ENCODE assay signal across 23 cellular contexts in genomic region chr2:28979576-28980366, GRCh38. TPM values are rescaled to one million over a fixed set of nuclear protein-coding genes. Genes with fewer than 3 reads are reported as not detected.
DNase-seq lines count a peak whose midpoint lies in the region; ATAC-seq, FAIRE-seq and TF ChIP-seq lines count a peak whose summit lies in the region.
"Had no signal": no experiment of that assay in that cellular context is flagged by ENCODE, and none has a peak within 500 bp of the region (broad histone marks: within the 10 kb centered on the region; RNA-seq: fewer than 3 reads in every experiment).

No MANE protein-coding gene starts in this region.

- no peak for TF ChIP-seq EP300 in esophagus muscularis mucosa (IDR thresholded peaks at IDR 0.05)

- no peak overlapping the region for H3K4me3 ChIP-seq in left ventricle myocardium inferior
- H3K4me3 ChIP-seq in esophagus muscularis mucosa = no peak overlapping the region
- no peak overlapping the region for H3K4me3 ChIP-seq in small intestine (ENCODE audit: low read depth in 1 of 2, low read length in 2 of 2)
- H3K4me3 ChIP-seq in CD8-positive, alpha-beta T cell (ENCODE audit: low read depth, low read length) = no peak overlapping the region
- H3K4me3 ChIP-seq: cardiac muscle cell, GM23338, ovary, transverse colon had no signal

- H3K27ac ChIP-seq in left ventricle myocardium inferior (replicated peaks) = peak overlapping the region; percentile 85
- peak overlapping the region; percentile 66 to 89 (median 86) for H3K27ac ChIP-seq in esophagus muscularis mucosa (replicated peaks in 1 of 4)
- no peak overlapping the region for H3K27ac ChIP-seq in small intestine (ENCODE audit: low read depth in 1 of 2, low read length in 1 of 2)
- no peak overlapping the region for H3K27ac ChIP-seq in CD8-positive, alpha-beta T cell (ENCODE audit: low read depth, low read length)
- H3K27ac ChIP-seq: cardiac muscle cell, foreskin keratinocyte, ovary had no signal

- no peaks in the 10 kb centered on the region for H3K27me3 Mint-ChIP-seq in CD8-positive, alpha-beta T cell (ENCODE audit: low read depth)

- H3K36me3 Mint-ChIP-seq in CD8-positive, alpha-beta T cell = no peaks in the 10 kb centered on the region

- H3K4me1 ChIP-seq in left ventricle myocardium inferior (peaks cover 40% of the 10 kb centered on the region), esophagus muscularis mucosa (peaks cover 24 to 58% (median 47%) of the 10 kb centered on the region in 4 donors), small intestine (ENCODE audit: control insufficient read depth in 2 of 2, insufficient read depth in 1 of 2, low read depth in 1 of 2, low read length in 1 of 2) (no peaks in the 10 kb centered on the region)
- no peaks in the 10 kb centered on the region for H3K4me1 ChIP-seq in CD8-positive, alpha-beta T cell (ENCODE audit: insufficient read depth, low read length)
- H3K4me1 ChIP-seq: foreskin keratinocyte had no signal

- H3K9me3 Mint-ChIP-seq in CD8-positive, alpha-beta T cell = no peaks in the 10 kb centered on the region
- H3K9me3 Mint-ChIP-seq: GM23338 had no signal

- no peak for ATAC-seq in CD8-positive, alpha-beta T cell
- ATAC-seq: foreskin keratinocyte had no signal

- DNase-seq in left ventricle myocardium inferior (peak; percentile 45), cardiac septum (ENCODE audit: low spot score) (no peak), NCI-H69 (lab: John Stamatoyannopoulos, UW) (peak; percentile 43), esophagus muscularis mucosa (ENCODE audit: extremely low spot score) (no peak), small intestine (peak; percentile 20), NCI-H2081 (lab: John Stamatoyannopoulos, UW) (no peak), T-helper 1 cell (no peak)
- DNase-seq in CD8-positive, alpha-beta T cell = no peak
- DNase-seq: activated CD4-positive, alpha-beta T cell treated with anti-CD3 and anti-CD28 coated beads, Interleukin-2, amount 50 U/mL, for 4 hours; activated naive CD4-positive, alpha-beta T cell; activated T-cell treated with anti-CD3 and anti-CD28 coated beads for 4 hours; amniotic stem cell; DND-41; foreskin keratinocyte; hippocampal formation; NCI-H187; stimulated activated naive CD4-positive, alpha-beta T cell treated with Interleukin-2 at 50 U/mL for 16 hours; transverse colon had no signal

- no peak overlapping the region for H3K4me3 Mint-ChIP-seq in CD8-positive, alpha-beta T cell
- H3K4me3 Mint-ChIP-seq: GM23338 had no signal

- FAIRE-seq in small intestine (lab: Jason Lieb, UNC) = no peak

- POLR2A ChIA-PET in CD8-positive, alpha-beta T cell (lab: Charles Lee) = no interaction called here

- H3K9me3 ChIP-seq in left ventricle myocardium inferior (replicated peaks) (no peaks in the 10 kb centered on the region), esophagus muscularis mucosa (no peaks in the 10 kb centered on the region), small intestine (ENCODE audit: control insufficient read depth, low read depth) (no peaks in the 10 kb centered on the region)
- no peaks in the 10 kb centered on the region for H3K9me3 ChIP-seq in CD8-positive, alpha-beta T cell (ENCODE audit: low read length)
- H3K9me3 ChIP-seq: ovary, transverse colon had no signal

- intact Hi-C loops in left ventricle myocardium inferior (cut with micrococcal nuclease) = no loop called here
- intact Hi-C loops in cardiac septum (cut with DNase I) = no loop called here
- intact Hi-C loops in esophagus muscularis mucosa (cut with DNase I) = no loop called here
- intact Hi-C loops in CD8-positive, alpha-beta T cell (cut with DNase I, micrococcal nuclease) = loop anchor here in 1 of 2 experiments (5.0 kb wide), 1 partner anchor 33 kb away; no protein-coding TSS in a partner anchor

- no peaks in the 10 kb centered on the region for H3K4me1 Mint-ChIP-seq in CD8-positive, alpha-beta T cell (ENCODE audit: low read depth)

- H3K27me3 ChIP-seq in left ventricle myocardium inferior (ENCODE audit: low read depth) = no peaks in the 10 kb centered on the region
- no peaks in the 10 kb centered on the region for H3K27me3 ChIP-seq in esophagus muscularis mucosa
- H3K27me3 ChIP-seq in small intestine (ENCODE audit: control insufficient read depth in 2 of 2, insufficient read depth in 2 of 2, low read length in 2 of 2) = no peaks in the 10 kb centered on the region
- no peaks in the 10 kb centered on the region for H3K27me3 ChIP-seq in CD8-positive, alpha-beta T cell (ENCODE audit: insufficient read depth, low read length)
- H3K27me3 ChIP-seq: cardiac muscle cell, foreskin keratinocyte, ovary, transverse colon had no signal

- no peak for TF ChIP-seq CTCF in left ventricle myocardium inferior (IDR thresholded peaks at IDR 0.05; ENCODE audit: borderline replicate concordance)
- TF ChIP-seq CTCF in esophagus muscularis mucosa (IDR thresholded peaks at IDR 0.05) = no peak
- TF ChIP-seq CTCF in CD8-positive, alpha-beta T cell (IDR thresholded peaks at IDR 0.05) = no peak

- no peak overlapping the region for H3K27ac Mint-ChIP-seq in CD8-positive, alpha-beta T cell
- H3K27ac Mint-ChIP-seq: GM23338 had no signal

- CTCF ChIA-PET in CD8-positive, alpha-beta T cell (lab: Charles Lee) = interaction anchor here (1.0 to 3.0 kb wide), 4 partner anchors 9 to 55 kb away, joined by 3 to 10 read pairs (median 4); no protein-coding TSS in a partner anchor

- WGBS in esophagus muscularis mucosa = 66% methylated on average over 11 of the region's 13 CpGs
- 58 to 75% (median 69%) methylated on average over 13 of the region's 13 CpGs for WGBS in small intestine, 3 donors

- H3K36me3 ChIP-seq in left ventricle myocardium inferior (no peaks in the 10 kb centered on the region), esophagus muscularis mucosa (no peaks in the 10 kb centered on the region), small intestine (ENCODE audit: control insufficient read depth in 2 of 2, insufficient read depth in 2 of 2, low read length in 2 of 2) (no peaks in the 10 kb centered on the region)
- H3K36me3 ChIP-seq in CD8-positive, alpha-beta T cell (ENCODE audit: insufficient read depth, low read length) = no peaks in the 10 kb centered on the region
- H3K36me3 ChIP-seq: cardiac muscle cell, ovary, transverse colon had no signal

- TF ChIP-seq POLR2A in esophagus muscularis mucosa (IDR thresholded peaks at IDR 0.05; ENCODE audit: low read depth) = no peak

RNA-seq across cellular contexts. Expression of gene TOGARAM2, which starts 1.3 kb away (rescaled TPM):
- total RNA-seq in left ventricle myocardium inferior (51.9 TPM), cardiac septum (0.48 TPM), esophagus muscularis mucosa (under 1 TPM; 0.57 to 0.99 (median 0.77) TPM)
- polyA plus RNA-seq in small intestine = 1 to 10 TPM in 1 of 3 donors, under 1 TPM in 2; under 0.01 to 1.1 (median 0.66) TPM
- 1 to 10 TPM; 4.6 to 4.8 TPM for total RNA-seq in CD8-positive, alpha-beta T cell
- total RNA-seq: epithelial cell of proximal tubule, NCI-H460 had no signal
- polyA plus RNA-seq: cardiac muscle cell had no signal

Comparison
In these comparisons a context has a peak if more than half of its experiments do, and no peak if none do; other contexts are left out.
1. DNase-seq: peak in left ventricle myocardium inferior (single experiment), NCI-H69 (single experiment) and small intestine (single experiment); none in cardiac septum (single experiment), esophagus muscularis mucosa (single experiment), NCI-H2081 (0 of 2), CD8-positive, alpha-beta T cell (0 of 7) and T-helper 1 cell (0 of 5).
2. H3K27ac ChIP-seq: peak in left ventricle myocardium inferior (single experiment) and esophagus muscularis mucosa (4 of 4); none in small intestine (0 of 2) and CD8-positive, alpha-beta T cell (single experiment).